In the genomic region with DNA sequence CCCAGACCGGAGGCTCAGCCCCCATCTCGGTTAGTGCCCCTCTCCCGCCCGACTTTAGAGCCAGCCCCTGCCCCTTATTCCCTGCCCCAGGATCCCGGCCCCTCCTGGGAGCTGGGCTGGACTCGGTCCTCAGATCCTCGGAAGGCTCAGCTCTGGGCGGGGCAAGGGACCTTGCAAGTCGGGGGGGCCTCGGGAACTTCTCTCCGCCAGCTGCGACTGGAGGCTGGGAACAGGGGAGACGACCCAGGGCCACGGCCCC, we compare ENCODE assay signal across 8 cellular contexts. TPM values are rescaled to one million over a fixed set of nuclear protein-coding genes. Genes with fewer than 3 reads are reported as not detected.
DNase-seq lines count a peak whose midpoint lies in the region; ATAC-seq and TF ChIP-seq lines count a peak whose summit lies in the region.

No MANE protein-coding gene starts in this region.

- H3K4me1 ChIP-seq in trophoblast cell (ENCODE audit: control insufficient read depth in 1 of 2, insufficient read depth in 2 of 2, low read length in 2 of 2): peaks cover 10 to 17% of the 10 kb centered on the region in 2 experiments

- no peak overlapping the region for H3K27ac ChIP-seq in trophoblast cell (ENCODE audit: low read depth, low read length)

- H3K9ac ChIP-seq in trophoblast cell (ENCODE audit: low read length): no peak overlapping the region

- H3K4me3 Mint-ChIP-seq in T-helper 17 cell: peak overlapping the region; percentile 87

- peak overlapping the region; percentile 37 for H2BK120ac ChIP-seq in trophoblast cell (ENCODE audit: insufficient read depth, low read length, poor library complexity)

- peak overlapping the region; percentile 59 for H2AFZ ChIP-seq in trophoblast cell (ENCODE audit: insufficient read depth, low read length, poor library complexity)

- H2AK5ac ChIP-seq in trophoblast cell (ENCODE audit: low read length): no peak overlapping the region

- peak overlapping the region; percentile 63 for H4K12ac ChIP-seq in trophoblast cell (ENCODE audit: low read depth, low read length)

- TF ChIP-seq CTCF in GM06990 (IDR thresholded peaks at IDR 0.05; ENCODE audit: insufficient read depth, low read length, poor library complexity, severe bottlenecking) (no peak), fibroblast of the aortic adventitia (IDR thresholded peaks at IDR 0.05; ENCODE audit: insufficient read depth, low read length) (no peak)

- H3K79me2 ChIP-seq in trophoblast cell (ENCODE audit: control insufficient read depth, insufficient read depth, low read length, poor library complexity): peaks cover 5% of the 10 kb centered on the region

- whole genome bisulfite sequencing in trophoblast cell (ENCODE audit: extremely low coverage, insufficient coverage, insufficient read length): no CpG with 5 or more reads among the region's 14 CpGs

- H3K27ac Mint-ChIP-seq in T-helper 17 cell: peak overlapping the region; percentile 96

- H3K14ac ChIP-seq in trophoblast cell (ENCODE audit: low read length): peak overlapping the region; percentile 43

- peak overlapping the region; percentile 16 for H2BK12ac ChIP-seq in trophoblast cell (ENCODE audit: low read length)

- peak overlapping the region; percentile 84 for H3K4me2 ChIP-seq in trophoblast cell (ENCODE audit: low read length)

- H2BK5ac ChIP-seq in trophoblast cell (ENCODE audit: low read depth, low read length, poor library complexity): no peak overlapping the region

- peaks cover 7% of the 10 kb centered on the region for H3K79me1 ChIP-seq in trophoblast cell (ENCODE audit: low read length)

- H3K4me3 ChIP-seq in GM06990 (replicated peaks; ENCODE audit: low read depth, low read length): peak overlapping the region; percentile 67
- peak overlapping the region; percentile 73 for H3K4me3 ChIP-seq in fibroblast of the aortic adventitia (ENCODE audit: low read depth, low read length)
- peak overlapping the region; percentile 69 for H3K4me3 ChIP-seq in trophoblast cell (ENCODE audit: low read depth, low read length)

- DNase-seq in GM06990 (ENCODE audit: extremely low read depth, insufficient read length) (no peak), T-helper 17 cell (no peak), fibroblast of the aortic adventitia (ENCODE audit: low read depth) (no peak), trophoblast cell (no peak), GOT3 (lab: John Stamatoyannopoulos, UW) (no peak), putamen (ENCODE audit: low spot score) (no peak)
- DNase-seq in activated CD4-positive, CD25-positive, alpha-beta regulatory T cell (lab: John Stamatoyannopoulos, UW): no peak

- no peaks in the 10 kb centered on the region for H3K36me3 Mint-ChIP-seq in T-helper 17 cell (ENCODE audit: low read depth)

- H3K9me3 ChIP-seq in T-helper 17 cell (ENCODE audit: control insufficient read depth, low read length, poor library complexity, severe bottlenecking) (no peaks in the 10 kb centered on the region), trophoblast cell (ENCODE audit: insufficient read depth, low read depth, low read length) (no peaks in the 10 kb centered on the region)

- no peaks in the 10 kb centered on the region for H3K36me3 ChIP-seq in GM06990 (ENCODE audit: control insufficient read depth, insufficient read depth, low read length)
- no peaks in the 10 kb centered on the region for H3K36me3 ChIP-seq in trophoblast cell (ENCODE audit: control insufficient read depth in 1 of 2, insufficient read depth in 2 of 2, low read length in 2 of 2)

- H3K23ac ChIP-seq in trophoblast cell (ENCODE audit: low read length): no peak overlapping the region

- H3K18ac ChIP-seq in trophoblast cell (ENCODE audit: low read length): peak overlapping the region; percentile 58

- peak overlapping the region; percentile 63 for H4K8ac ChIP-seq in trophoblast cell (ENCODE audit: low read depth, low read length)

- H3K27me3 ChIP-seq in GM06990 (replicated peaks; ENCODE audit: control insufficient read depth, insufficient read depth, low read length): no peaks in the 10 kb centered on the region
- H3K27me3 ChIP-seq in trophoblast cell (ENCODE audit: insufficient read depth, low read length): no peaks in the 10 kb centered on the region

- peaks cover 30% of the 10 kb centered on the region for H3K4me1 Mint-ChIP-seq in T-helper 17 cell

- peak overlapping the region; percentile 13 for H3K4ac ChIP-seq in trophoblast cell (ENCODE audit: low read depth, low read length)

- no peak for ATAC-seq in T-helper 17 cell
- ATAC-seq in HG03520 (IDR thresholded peaks at IDR 0.05; ENCODE audit: unreplicated experiment): no peak

- H4K91ac ChIP-seq in trophoblast cell (ENCODE audit: low read depth, low read length): peak overlapping the region; percentile 58

- H3K27me3 Mint-ChIP-seq in T-helper 17 cell: no peaks in the 10 kb centered on the region

RNA-seq across cellular contexts. Expression of gene ADIRF, which starts 2.5 kb away (rescaled TPM):
- under 1 TPM in 1 of 2 donors, not detected in 1; 0.42 TPM for total RNA-seq in T-helper 17 cell
- 37.8 and 48.4 TPM in 2 replicates for total RNA-seq in fibroblast of the aortic adventitia (ENCODE audit: low replicate concordance)
- polyA plus RNA-seq in trophoblast cell (2013): 0.08 TPM in 1 of 2 replicates, not detected in the other

RNA-seq across cellular contexts. Expression of gene SNCG, which starts 12.4 kb away (rescaled TPM):
- total RNA-seq in T-helper 17 cell (not detected), fibroblast of the aortic adventitia (ENCODE audit: low replicate concordance) (2.8 and 18.2 TPM in 2 replicates)
- 0.90 and 1.0 TPM in 2 replicates for polyA plus RNA-seq in trophoblast cell (2013)

RNA-seq across cellular contexts. Expression of gene MMRN2, which starts 13.4 kb away (rescaled TPM):
- total RNA-seq in T-helper 17 cell (1 to 10 TPM in 1 of 2 donors, under 1 TPM in 1; 0.42 to 1.6 TPM), fibroblast of the aortic adventitia (ENCODE audit: low replicate concordance) (5.1 and 5.4 TPM in 2 replicates)
- 0.06 and 0.14 TPM in 2 replicates for polyA plus RNA-seq in trophoblast cell (2013)

RNA-seq across cellular contexts. Expression of gene FAM25A, which starts 49.3 kb away (rescaled TPM):
- total RNA-seq in T-helper 17 cell (not detected), fibroblast of the aortic adventitia (ENCODE audit: low replicate concordance) (not detected in 2 replicates)
- not detected in 2 replicates for polyA plus RNA-seq in trophoblast cell (2013)

Comparison
In these comparisons a context has a peak if more than half of its experiments do, and no peak if none do; other contexts are left out.
1. RNA of gene ADIRF, which starts 2.5 kb away (total RNA-seq): 37.8 to 48.4 TPM in fibroblast of the aortic adventitia; 0.42 TPM in T-helper 17 cell; every median in the first group is over 10 times any median in the second.
2. Peak in every context shown above with its lines, with median percentiles within 50 percentile points of each other: H3K4me3 ChIP-seq.